2 cellular contexts compared by ENCODE assay signal in genomic region chr16:57837305-57838125, GRCh38.
TF ChIP-seq lines count a peak whose summit lies in the region.

No MANE protein-coding gene starts in this region.

TF ChIP-seq in IMR-90, 13 proteins besides CTCF, POLR2A, EP300 and RAD21:
- TF ChIP-seq MAZ (IDR thresholded peaks at IDR 0.05; ENCODE audit: borderline replicate concordance, low read depth, low read length) (no peak), MXI1 (IDR thresholded peaks at IDR 0.05; ENCODE audit: borderline replicate concordance, low read depth, low read length) (no peak), RCOR1 (IDR thresholded peaks at IDR 0.05; ENCODE audit: insufficient replicate concordance, low read length) (no peak), SMC3 (IDR thresholded peaks at IDR 0.05; ENCODE audit: low read depth, low read length) (no peak), NFE2L2 (IDR thresholded peaks at IDR 0.05; ENCODE audit: low read depth, low read length) (no peak)
- TF ChIP-seq, protein P1, sequence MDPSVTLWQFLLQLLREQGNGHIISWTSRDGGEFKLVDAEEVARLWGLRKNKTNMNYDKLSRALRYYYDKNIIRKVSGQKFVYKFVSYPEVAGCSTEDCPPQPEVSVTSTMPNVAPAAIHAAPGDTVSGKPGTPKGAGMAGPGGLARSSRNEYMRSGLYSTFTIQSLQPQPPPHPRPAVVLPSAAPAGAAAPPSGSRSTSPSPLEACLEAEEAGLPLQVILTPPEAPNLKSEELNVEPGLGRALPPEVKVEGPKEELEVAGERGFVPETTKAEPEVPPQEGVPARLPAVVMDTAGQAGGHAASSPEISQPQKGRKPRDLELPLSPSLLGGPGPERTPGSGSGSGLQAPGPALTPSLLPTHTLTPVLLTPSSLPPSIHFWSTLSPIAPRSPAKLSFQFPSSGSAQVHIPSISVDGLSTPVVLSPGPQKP (IDR thresholded peaks at IDR 0.05; ENCODE audit: borderline replicate concordance, low read depth, low read length), result no peak

TF ChIP-seq in neural cell, 6 proteins besides CTCF, POLR2A, EP300 and RAD21:
- TF ChIP-seq SMC3 (conservative IDR thresholded peaks at IDR 0.05; ENCODE audit: poor library complexity) (no peak), EZH2 (IDR thresholded peaks at IDR 0.05; ENCODE audit: borderline replicate concordance, insufficient read depth, low read length, poor library complexity, severe bottlenecking) (no peak), MXI1 (conservative IDR thresholded peaks at IDR 0.05; ENCODE audit: poor library complexity, severe bottlenecking) (no peak), TAF1 (IDR thresholded peaks at IDR 0.05; ENCODE audit: low read depth) (no peak), POLR2AphosphoS5 (IDR thresholded peaks at IDR 0.05) (no peak), REST (IDR thresholded peaks at IDR 0.05; ENCODE audit: borderline replicate concordance) (no peak)
TF ChIP-seq in neural cell: peak in this region for 0.
